Comparison of ENCODE assay signal across 8 cellular contexts in genomic region chr1:148458398-148458797, GRCh38. TPM values are rescaled to one million over a fixed set of nuclear protein-coding genes. Genes with fewer than 3 reads are reported as not detected.
DNase-seq lines count a peak whose midpoint lies in the region; ATAC-seq and TF ChIP-seq lines count a peak whose summit lies in the region.
"Not testable (repeated sequence)": the region's sequence is repeated elsewhere in the genome, so short reads cannot be mapped to it uniquely, and the experiment has no call there.

No MANE protein-coding gene starts in this region.

- DNase-seq in AG04450 (ENCODE audit: low read depth, low spot score); mammary epithelial cell; cardiac muscle cell (ENCODE audit: low read depth in 1 of 2, low spot score in 1 of 2); nephron progenitor cell: not testable (repeated sequence)
- peak in 3 of 5 experiments; percentile 8 to 78 (median 53) for DNase-seq in T-helper 2 cell
- peak; percentile 45 for DNase-seq in activated T-cell treated with anti-CD3 and anti-CD28 coated beads, Interleukin-2, amount 50 U/mL, for 4 hours
- peak in 2 of 3 experiments; percentile 10 to 25 for DNase-seq in stimulated activated CD4-positive, alpha-beta T cell treated with anti-CD3 and anti-CD28 coated beads, TNF-alpha, amount 100 ng/mL, for 4 hours (ENCODE audit: low read depth in 3 of 3)

- not testable (repeated sequence) for H3K27ac ChIP-seq in AG04450 (ENCODE audit: low read depth, low read length); HUES6 (ENCODE audit: low read depth, low read length); cardiac muscle cell
- H3K27ac ChIP-seq in mammary epithelial cell (ENCODE audit: insufficient read depth, low read depth, low read length), result peak overlapping the region; percentile 57

- not testable (repeated sequence) for ATAC-seq in activated T-cell treated with anti-CD3 and anti-CD28 coated beads, Interleukin-2, amount 50 U/mL, for 4 hours

- H3K4me3 ChIP-seq in AG04450 (ENCODE audit: low read depth, low read length), result peak overlapping the region; percentile 39
- H3K4me3 ChIP-seq in HUES6 (ENCODE audit: low read depth, low read length), result peak overlapping the region; percentile 57
- H3K4me3 ChIP-seq in mammary epithelial cell (replicated peaks in 1 of 3; ENCODE audit: insufficient read depth in 1 of 3, low read depth in 2 of 3, low read length in 3 of 3), result peak overlapping the region in 2 of 3 experiments; percentile 34 to 46
- H3K4me3 ChIP-seq in cardiac muscle cell, result peak overlapping the region; percentile 92

- not testable (repeated sequence) for BruUV-seq in mammary epithelial cell (replicated peaks; lab: Mats Ljungman, UMichigan)

- POLR2A ChIA-PET in AG04450 (lab: Yijun Ruan, JAX), result not testable (repeated sequence)

- intact Hi-C loops in mammary epithelial cell (cut with micrococcal nuclease), result not testable (repeated sequence)

- H3K4me3 Mint-ChIP-seq in activated T-cell treated with anti-CD3 and anti-CD28 coated beads, Interleukin-2, amount 50 U/mL, for 4 hours, result peak overlapping the region; percentile 83
- H3K4me3 Mint-ChIP-seq in nephron progenitor cell, result peak overlapping the region; percentile 91

- not testable (repeated sequence) for H3K36me3 Mint-ChIP-seq in activated T-cell treated with anti-CD3 and anti-CD28 coated beads, Interleukin-2, amount 50 U/mL, for 4 hours (ENCODE audit: insufficient read depth); nephron progenitor cell (ENCODE audit: low read depth)

- H3K79me2 ChIP-seq in mammary epithelial cell (ENCODE audit: insufficient read depth, low read length), result peaks cover 10% of the 10 kb centered on the region

- H3K4me2 ChIP-seq in mammary epithelial cell (ENCODE audit: insufficient read depth, low read depth, low read length), result not testable (repeated sequence)

- H2AFZ ChIP-seq in mammary epithelial cell (ENCODE audit: low read depth, low read length), result peak overlapping the region; percentile 44

- H3K4me1 Mint-ChIP-seq in activated T-cell treated with anti-CD3 and anti-CD28 coated beads, Interleukin-2, amount 50 U/mL, for 4 hours (ENCODE audit: low read depth); nephron progenitor cell: not testable (repeated sequence)

- not testable (repeated sequence) for H3K4me1 ChIP-seq in HUES6 (ENCODE audit: control insufficient read depth, insufficient read depth, low read length); mammary epithelial cell (ENCODE audit: insufficient read depth, low read length); cardiac muscle cell (ENCODE audit: low read depth)

- H4K20me1 ChIP-seq in mammary epithelial cell (ENCODE audit: insufficient read depth, low read length), result not testable (repeated sequence)

- H3K9ac ChIP-seq in HUES6 (ENCODE audit: low read length) (peak overlapping the region; percentile 58), mammary epithelial cell (ENCODE audit: insufficient read depth, low read length) (peak overlapping the region; percentile 68)

- TF ChIP-seq CTCF in AG04450 (IDR thresholded peaks at IDR 0.05; ENCODE audit: low read depth, low read length); mammary epithelial cell (conservative IDR thresholded peaks at IDR 0.05 in 1 of 2, IDR thresholded peaks at IDR 0.05 in 1 of 2; ENCODE audit: extremely low read depth in 1 of 2, insufficient read depth in 1 of 2, low read depth in 1 of 2, low read length in 2 of 2); cardiac muscle cell (IDR thresholded peaks at IDR 0.05; ENCODE audit: low read depth, low read length); nephron progenitor cell (IDR thresholded peaks at IDR 0.05): not testable (repeated sequence)

- H3K9me3 Mint-ChIP-seq in activated T-cell treated with anti-CD3 and anti-CD28 coated beads, Interleukin-2, amount 50 U/mL, for 4 hours; nephron progenitor cell: not testable (repeated sequence)

- CTCF ChIA-PET in AG04450 (lab: Charles Lee); mammary epithelial cell (lab: Charles Lee; ENCODE audit: low non-redundant PET): not testable (repeated sequence)

- not testable (repeated sequence) for H3K36me3 ChIP-seq in HUES6 (ENCODE audit: control insufficient read depth, insufficient read depth, low read length); mammary epithelial cell (ENCODE audit: insufficient read depth, low read length); cardiac muscle cell

- in situ Hi-C loops in mammary epithelial cell (cut with MboI; ENCODE audit: low sequenced_read_pairs in 2 of 2), result not testable (repeated sequence)

- H3K27me3 ChIP-seq in AG04450 (ENCODE audit: control insufficient read depth, insufficient read depth, low read length); HUES6 (ENCODE audit: control insufficient read depth, insufficient read depth, low read length); mammary epithelial cell (ENCODE audit: insufficient read depth, low read length); cardiac muscle cell: not testable (repeated sequence)

- 0% methylated on average over 8 of the region's 11 CpGs for WGBS in mammary epithelial cell (ENCODE audit: low coverage, missing lambda C conversion rate)

- not testable (repeated sequence) for H3K9me3 ChIP-seq in AG04450 (ENCODE audit: control insufficient read depth, insufficient read depth, low read length); HUES6 (ENCODE audit: control insufficient read depth, insufficient read depth, low read depth, low read length); mammary epithelial cell (replicated peaks; ENCODE audit: insufficient read depth, low read length); cardiac muscle cell (ENCODE audit: low read depth)

- peak overlapping the region; percentile 98 for H3K27ac Mint-ChIP-seq in nephron progenitor cell

- not testable (repeated sequence) for H3K27me3 Mint-ChIP-seq in activated T-cell treated with anti-CD3 and anti-CD28 coated beads, Interleukin-2, amount 50 U/mL, for 4 hours (ENCODE audit: low read depth); nephron progenitor cell (ENCODE audit: low read depth, poor library complexity)

- dilution Hi-C loops in mammary epithelial cell (cut with HindIII; ENCODE audit: low sequenced_read_pairs), result not testable (repeated sequence)

RNA-seq across cellular contexts. Expression of gene PPIAL4G, which starts 24.7 kb away (rescaled TPM):
- polyA plus RNA-seq in AG04450 (2011; rRNA removed) (not detected in 2 replicates), mammary epithelial cell (not detected), cardiac muscle cell (not detected in 2 replicates)
- polyA minus RNA-seq in AG04450 (2011; rRNA and poly(A)+ RNA removed), result not detected in 2 replicates
- total RNA-seq in activated T-cell treated with anti-CD3 and anti-CD28 coated beads, Interleukin-2, amount 50 U/mL, for 4 hours, result not detected
- total RNA-seq in mammary epithelial cell (not detected), cardiac muscle cell (not detected in 2 replicates)
- polyA minus RNA-seq in mammary epithelial cell, result not detected

Comparison
In these comparisons a context has a peak if more than half of its experiments do, and no peak if none do; other contexts are left out.
1. H3K4me3 ChIP-seq: peak in every context shown above with its lines; median percentile 92 in cardiac muscle cell; 57 in HUES6; 40 in mammary epithelial cell; 39 in AG04450.